ENCODE assay signal across 9 cellular contexts in the genomic region with DNA sequence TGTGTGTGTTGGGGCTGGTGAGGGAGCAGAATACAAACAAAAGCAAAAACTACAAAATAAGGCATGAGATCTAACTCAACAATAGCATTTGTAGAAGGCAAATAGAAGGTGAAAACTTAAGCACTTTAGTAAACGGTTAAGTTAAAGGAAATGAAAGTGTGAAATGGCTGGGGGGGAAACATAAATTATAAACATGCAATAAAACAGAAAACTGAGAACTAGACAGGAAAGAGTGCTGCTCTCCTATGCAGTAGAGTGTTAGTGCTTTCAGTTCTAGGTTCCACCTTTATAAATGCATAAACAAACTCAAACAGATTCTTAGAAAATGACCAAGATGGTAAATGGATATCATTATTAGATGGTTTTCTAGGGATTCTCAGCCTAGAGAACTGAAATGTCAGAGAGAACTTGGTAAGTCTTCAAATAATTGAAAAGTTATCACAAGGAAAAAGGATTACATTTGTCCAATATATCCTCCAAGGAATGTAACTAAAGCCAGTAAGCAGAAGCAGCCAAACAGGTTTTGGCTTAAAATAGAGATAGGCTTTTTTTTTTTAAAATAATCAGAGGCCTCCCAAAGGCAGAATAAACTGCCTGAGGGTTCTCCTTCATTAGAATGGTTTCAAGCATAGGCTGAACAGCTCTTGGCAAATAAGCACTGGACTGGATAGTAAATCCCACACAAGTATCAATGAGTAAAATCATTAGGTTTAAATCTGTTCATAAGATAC. TPM values are rescaled to one million over a fixed set of nuclear protein-coding genes. Genes with fewer than 3 reads are reported as not detected.
DNase-seq lines count a peak whose midpoint lies in the region; ATAC-seq and TF ChIP-seq lines count a peak whose summit lies in the region.
"Had no signal": no experiment of that assay in that cellular context is flagged by ENCODE, and none has a peak within 500 bp of the region (broad histone marks: within the 10 kb centered on the region; RNA-seq: fewer than 3 reads in every experiment).

No MANE protein-coding gene starts in this region.

- WGBS in spleen, 5 donors = 0 to 10% (median 7%) methylated on average over 1 of the region's 1 CpG

- H3K4me3 ChIP-seq in spleen = no peak overlapping the region
- H3K4me3 ChIP-seq: BLaER1 had no signal

- peaks cover 61% of the 10 kb centered on the region for H3K4me1 Mint-ChIP-seq in activated T-cell treated with anti-CD3 and anti-CD28 coated beads, Interleukin-2, amount 50 U/mL, for 4 hours (ENCODE audit: low read depth)

- no peak for TF ChIP-seq POLR2A in spleen (IDR thresholded peaks at IDR 0.05)

- no peak for DNase-seq in activated T-cell treated with anti-CD3 and anti-CD28 coated beads, Interleukin-2, amount 50 U/mL, for 4 hours
- DNase-seq in activated T-cell treated with anti-CD3 and anti-CD28 coated beads for 4 hours = no peak
- peak; percentile 42 for DNase-seq in RWPE1 (ENCODE audit: low spot score)
- DNase-seq in spleen = no peak
- no peak for DNase-seq in substantia nigra (lab: John Stamatoyannopoulos, UW)
- no peak for DNase-seq in cerebellar cortex (ENCODE audit: low spot score)
- no peak for DNase-seq in DMS114 treated with DMSO at 0.1 percent for 48 hours (lab: John Stamatoyannopoulos, UW; ENCODE audit: unreplicated experiment)

- H3K27me3 Mint-ChIP-seq in activated T-cell treated with anti-CD3 and anti-CD28 coated beads, Interleukin-2, amount 50 U/mL, for 4 hours (ENCODE audit: low read depth) = no peaks in the 10 kb centered on the region

- POLR2A ChIA-PET in RWPE1 (lab: Yijun Ruan, JAX; ENCODE audit: low non-redundant PET) = interaction anchor here (0.7 kb wide), 1 partner anchor 9 kb away, joined by 3 read pairs; no protein-coding TSS in a partner anchor

- peaks cover 22% of the 10 kb centered on the region for H3K36me3 Mint-ChIP-seq in activated T-cell treated with anti-CD3 and anti-CD28 coated beads, Interleukin-2, amount 50 U/mL, for 4 hours (ENCODE audit: insufficient read depth)

- no peaks in the 10 kb centered on the region for H3K9me3 ChIP-seq in spleen
- H3K9me3 ChIP-seq: BLaER1 had no signal

- H3K27me3 ChIP-seq in spleen (replicated peaks in 1 of 7) = no peaks in the 10 kb centered on the region
- H3K27me3 ChIP-seq: BLaER1 had no signal

- H3K4me1 ChIP-seq in spleen = peaks cover 28 to 76% (median 57%) of the 10 kb centered on the region in 6 donors

- intact Hi-C loops in spleen (cut with DNase I; ENCODE audit: low total_unique reads) = no loop called here

- CTCF ChIA-PET in RWPE1 (lab: Yijun Ruan, JAX) = interaction anchor here (0.7 kb wide), 1 partner anchor 9 kb away, joined by 4 read pairs; no protein-coding TSS in a partner anchor

- H3K27ac ChIP-seq in RWPE1 = no peak overlapping the region
- H3K27ac ChIP-seq in spleen = peak overlapping the region in 7 of 8 donors; percentile 17 to 69 (median 51)
- no peak overlapping the region for H3K27ac ChIP-seq in substantia nigra (ENCODE audit: low read depth, low read length, poor library complexity, severe bottlenecking)
- H3K27ac ChIP-seq: BLaER1 had no signal

- peak overlapping the region; percentile 68 for H3K4me3 Mint-ChIP-seq in activated T-cell treated with anti-CD3 and anti-CD28 coated beads, Interleukin-2, amount 50 U/mL, for 4 hours

- no peak for ATAC-seq in activated T-cell treated with anti-CD3 and anti-CD28 coated beads, Interleukin-2, amount 50 U/mL, for 4 hours
- ATAC-seq in HG03025 (IDR thresholded peaks at IDR 0.05; ENCODE audit: low FRiP score, unreplicated experiment) = peak; percentile 57

- no peaks in the 10 kb centered on the region for H3K9me3 Mint-ChIP-seq in activated T-cell treated with anti-CD3 and anti-CD28 coated beads, Interleukin-2, amount 50 U/mL, for 4 hours

- H3K36me3 ChIP-seq in spleen = peaks cover 0 to 11% (median 9%) of the 10 kb centered on the region in 6 donors

- TF ChIP-seq CTCF in RWPE1 (conservative IDR thresholded peaks at IDR 0.05; ENCODE audit: low read depth) (no peak), spleen (IDR thresholded peaks at IDR 0.05 in 8 of 11, conservative IDR thresholded peaks at IDR 0.05 in 3 of 11) (no peak)

RNA-seq across cellular contexts. Expression of a gene that starts 23.3 kb away (rescaled TPM):
- total RNA-seq in activated T-cell treated with anti-CD3 and anti-CD28 coated beads, Interleukin-2, amount 50 U/mL, for 4 hours = 10 to 100 TPM; 58.2 to 65.1 (median 63.6) TPM
- total RNA-seq in spleen = 10 to 100 TPM; 56.3 to 87.6 (median 65.0) TPM
- polyA plus RNA-seq in spleen = 10 to 100 TPM; 25.6 to 38.4 (median 30.7) TPM

Comparison
In these comparisons a context has a peak if more than half of its experiments do, and no peak if none do; other contexts are left out.
1. H3K27ac ChIP-seq: peak in spleen (7 of 8); none in RWPE1 (single experiment) and substantia nigra (single experiment).